ENCODE assay signal across 24 cellular contexts in the genomic region with DNA sequence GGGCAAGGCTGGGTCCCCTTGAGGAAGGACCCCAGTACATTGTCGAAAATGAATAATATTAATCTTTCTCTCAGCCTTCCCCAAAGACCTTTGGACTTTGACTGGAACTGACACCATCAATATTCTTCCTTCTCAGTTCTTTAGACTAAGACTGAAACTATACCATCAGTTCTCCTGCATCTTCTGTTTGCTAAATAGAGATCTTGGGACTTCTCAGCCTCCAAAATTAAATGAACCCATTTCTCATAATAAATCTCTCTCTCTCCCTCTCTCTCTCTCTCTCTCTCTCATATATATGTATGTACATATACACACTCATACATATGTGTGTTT.
DNase-seq lines count a peak whose midpoint lies in the region; ATAC-seq and TF ChIP-seq lines count a peak whose summit lies in the region.
"Had no signal": no experiment of that assay in that cellular context is flagged by ENCODE, and none has a peak within 500 bp of the region (broad histone marks: within the 10 kb centered on the region; RNA-seq: fewer than 3 reads in every experiment).

No MANE protein-coding gene starts in this region.

- H3K4me3 Mint-ChIP-seq in activated naive CD4-positive, alpha-beta T cell treated with anti-CD3 and anti-CD28 coated beads, Interleukin-2, amount 10 ng/mL, durations not matched to agents 7 days and 5 days: no peak overlapping the region
- H3K4me3 Mint-ChIP-seq: activated naive CD4-positive, alpha-beta T cell treated with anti-CD3 and anti-CD28 coated beads for 36 hours; activated T-cell treated with anti-CD3 and anti-CD28 coated beads, Interleukin-2, amount 50 U/mL, for 4 hours; dendritic cell treated with granulocyte-macrophage colony-stimulating factor and Interleukin-4, amounts not matched to agents 40 ng/mL and 50 ng/mL, for 4 days; nephron had no signal

- no peak for TF ChIP-seq CTCF in GM13977 (IDR thresholded peaks at IDR 0.05; ENCODE audit: extremely low read depth, insufficient read depth, missing control alignments)

- H3K4me1 Mint-ChIP-seq in activated naive CD4-positive, alpha-beta T cell treated with anti-CD3 and anti-CD28 coated beads, Interleukin-2, amount 10 ng/mL, durations not matched to agents 7 days and 5 days: no peaks in the 10 kb centered on the region
- H3K4me1 Mint-ChIP-seq: nephron had no signal

- H3K9me3 Mint-ChIP-seq in activated naive CD4-positive, alpha-beta T cell treated with anti-CD3 and anti-CD28 coated beads, Interleukin-2, amount 10 ng/mL, durations not matched to agents 7 days and 5 days: no peaks in the 10 kb centered on the region
- H3K9me3 Mint-ChIP-seq: activated naive CD4-positive, alpha-beta T cell treated with anti-CD3 and anti-CD28 coated beads for 36 hours; activated T-cell treated with anti-CD3 and anti-CD28 coated beads, Interleukin-2, amount 50 U/mL, for 4 hours; dendritic cell treated with granulocyte-macrophage colony-stimulating factor and Interleukin-4, amounts not matched to agents 40 ng/mL and 50 ng/mL, for 4 days; nephron had no signal

- peak; percentile 30 for ATAC-seq in GM18858 (IDR thresholded peaks at IDR 0.05; ENCODE audit: unreplicated experiment)
- peak; percentile 37 for ATAC-seq in GM21381 (IDR thresholded peaks at IDR 0.05; ENCODE audit: unreplicated experiment)
- peak; percentile 35 for ATAC-seq in HG02885 (IDR thresholded peaks at IDR 0.05; ENCODE audit: poor library complexity, unreplicated experiment)
- ATAC-seq in HG03442 (IDR thresholded peaks at IDR 0.05; ENCODE audit: unreplicated experiment): peak; percentile 29
- ATAC-seq in HG03457 (IDR thresholded peaks at IDR 0.05; ENCODE audit: unreplicated experiment): no peak
- ATAC-seq: activated CD4-positive, CD25-positive, alpha-beta regulatory T cell treated with anti-CD3 and anti-CD28 coated beads, Interleukin-2, amount 50 U/mL, for 24 hours; activated T-cell treated with anti-CD3 and anti-CD28 coated beads, Interleukin-2, amount 50 U/mL, for 4 hours; heart left ventricle; left lobe of liver had no signal

- no peaks in the 10 kb centered on the region for H3K36me3 Mint-ChIP-seq in activated naive CD4-positive, alpha-beta T cell treated with anti-CD3 and anti-CD28 coated beads, Interleukin-2, amount 10 ng/mL, durations not matched to agents 7 days and 5 days

- in situ Hi-C loops in GM13977 (cut with MboI; ENCODE audit: low pct_unique_long_range_greater_than_20kb, low sequenced_read_pairs, unreplicated experiment): no loop called here

- no peaks in the 10 kb centered on the region for H3K27me3 Mint-ChIP-seq in activated naive CD4-positive, alpha-beta T cell treated with anti-CD3 and anti-CD28 coated beads, Interleukin-2, amount 10 ng/mL, durations not matched to agents 7 days and 5 days
- H3K27me3 Mint-ChIP-seq: dendritic cell treated with granulocyte-macrophage colony-stimulating factor and Interleukin-4, amounts not matched to agents 40 ng/mL and 50 ng/mL, for 4 days had no signal

- CTCF ChIA-PET in activated naive CD4-positive, alpha-beta T cell treated with anti-CD3 and anti-CD28 coated beads, Interleukin-2, amount 10 ng/mL, durations not matched to agents 7 days and 5 days (lab: Charles Lee): no interaction called here

- DNase-seq in NCI-H82 treated with DMSO at 0.1 percent for 48 hours (lab: John Stamatoyannopoulos, UW; ENCODE audit: unreplicated experiment): no peak
- DNase-seq in activated naive CD4-positive, alpha-beta T cell treated with anti-CD3 and anti-CD28 coated beads, Interleukin-2, amount 10 ng/mL, durations not matched to agents 7 days and 5 days: no peak
- no peak for DNase-seq in GM13977 (ENCODE audit: low spot score)
- DNase-seq: activated CD8-positive, alpha-beta memory T cell treated with anti-CD3 and anti-CD28 coated beads for 24 hours; activated naive CD4-positive, alpha-beta T cell treated with anti-CD3 and anti-CD28 coated beads for 36 hours; activated T-cell treated with anti-CD3 and anti-CD28 coated beads, Interleukin-2, amount 50 U/mL, for 4 hours; anterior cingulate cortex; GOT3; heart left ventricle; NCI-H1436 treated with DMSO at 0.1 percent for 48 hours; NCI-H2171 treated with DMSO at 0.1 percent for 48 hours; NCI-H526 treated with DMSO at 0.1 percent for 48 hours; stimulated activated CD4-positive, alpha-beta T cell treated with anti-CD3 and anti-CD28 coated beads, Interleukin-2, amount 100 ng/mL, for 24 hours; stimulated activated naive CD4-positive, alpha-beta T cell treated with Interleukin-2 at 50 U/mL for 16 hours; thyroid gland had no signal

- H3K27ac Mint-ChIP-seq in activated naive CD4-positive, alpha-beta T cell treated with anti-CD3 and anti-CD28 coated beads, Interleukin-2, amount 10 ng/mL, durations not matched to agents 7 days and 5 days: no peak overlapping the region
- H3K27ac Mint-ChIP-seq: activated naive CD4-positive, alpha-beta T cell treated with anti-CD3 and anti-CD28 coated beads for 36 hours; dendritic cell treated with granulocyte-macrophage colony-stimulating factor and Interleukin-4, amounts not matched to agents 40 ng/mL and 50 ng/mL, for 4 days; nephron had no signal
